In genomic region chr6:108294787-108295625, GRCh38 we compare ENCODE assay signal across 8 cellular contexts.
A peak's percentile ranks its signal among the peaks of the same experiment; 100 is the strongest.
DNase-seq lines count a peak whose midpoint lies in the region; ATAC-seq and TF ChIP-seq lines count a peak whose summit lies in the region.

Gene AFG1L, plus strand, starts transcription at chr6:108295054. Its CDS starts 26 bp downstream, at chr6:108295080.

- H3K36me3 ChIP-seq in brain microvascular endothelial cell (replicated peaks) = no peaks in the 10 kb centered on the region

- H3K27ac ChIP-seq in 22Rv1 (peak within 1 kb of the TSS; percentile 97), brain microvascular endothelial cell (peak within 1 kb of the TSS; percentile 88)

- in situ Hi-C loops in brain microvascular endothelial cell (cut with HindIII; ENCODE audit: low pct_ligation_motif_present, low sequenced_read_pairs) = no loop called here

- TF ChIP-seq CTCF in 22Rv1 (IDR thresholded peaks at IDR 0.05) (no peak), brain microvascular endothelial cell (IDR thresholded peaks at IDR 0.05; ENCODE audit: low read depth, low read length, missing control alignments) (no peak)

- ATAC-seq in GM18508 (IDR thresholded peaks at IDR 0.05; ENCODE audit: insufficient read depth, unreplicated experiment) (peak; percentile 62), HG02981 (IDR thresholded peaks at IDR 0.05; ENCODE audit: unreplicated experiment) (peak; percentile 88)

- DNase-seq in NCI-H2107 treated with DMSO at 0.1 percent for 48 hours (lab: John Stamatoyannopoulos, UW; ENCODE audit: unreplicated experiment) (peak; percentile 81), UCSD-AML1 (lab: John Stamatoyannopoulos, UW; ENCODE audit: unreplicated experiment) (peak; percentile 91), brain microvascular endothelial cell (peak; percentile 87), skeletal muscle cell (ENCODE audit: low read depth) (peak; percentile 55)

- no peaks in the 10 kb centered on the region for H3K27me3 ChIP-seq in brain microvascular endothelial cell (replicated peaks)

- peak within 1 kb of the TSS; percentile 97 for H3K4me3 ChIP-seq in brain microvascular endothelial cell (ENCODE audit: low read depth, low read length)
- peak within 1 kb of the TSS; percentile 88 for H3K4me3 ChIP-seq in iPS-11a (ENCODE audit: low read depth, low read length)
- H3K4me3 ChIP-seq in skeletal muscle cell (ENCODE audit: low read depth, low read length) = peak within 1 kb of the TSS; percentile 78

Comparison
In these comparisons a context has a peak if more than half of its experiments do, and no peak if none do; other contexts are left out.
1. Peak in every context shown above with its lines: DNase-seq, ATAC-seq, H3K4me3 ChIP-seq and H3K27ac ChIP-seq.